ENCODE assay signal across 1 cellular context in genomic region chr11:86740628-86741488, GRCh38.
A peak's percentile ranks its signal among the peaks of the same experiment; 100 is the strongest.
TF ChIP-seq lines count a peak whose summit lies in the region.

No MANE protein-coding gene starts in this region.

TF ChIP-seq in K562, 482 proteins besides CTCF, POLR2A, EP300 and RAD21 (continued from another document and continues in another):
- TF ChIP-seq AFF1 (IDR thresholded peaks at IDR 0.05; ENCODE audit: low read depth in 1 of 2, partially characterized antibody in 2 of 2): peak in 1 of 2 experiments; percentile 28
- peak; percentile 69 for TF ChIP-seq MEF2D (tag; conservative IDR thresholded peaks at IDR 0.05; ENCODE audit: low read depth)
- peak; percentile 80; the same call in 1 of the 2 replicates for TF ChIP-seq MAFG (tag; conservative IDR thresholded peaks at IDR 0.05)
- TF ChIP-seq ZNF592 (IDR thresholded peaks at IDR 0.05): peak; percentile 78; the same call in 1 of the 2 replicates
- TF ChIP-seq BRF1 (IDR thresholded peaks at IDR 0.05; ENCODE audit: borderline replicate concordance, extremely low read depth, insufficient read length): no peak
- TF ChIP-seq ZFX (CRISPR knock-in tag; IDR thresholded peaks at IDR 0.05): peak; percentile 54
- no peak for TF ChIP-seq NELFE (IDR thresholded peaks at IDR 0.05; ENCODE audit: insufficient read depth, insufficient read length)
- TF ChIP-seq PHF20 (IDR thresholded peaks at IDR 0.05; ENCODE audit: partially characterized antibody): no peak
- TF ChIP-seq KLF13 (tag; IDR thresholded peaks at IDR 0.05; ENCODE audit: borderline replicate concordance, low read depth): no peak
- TF ChIP-seq, protein P1, sequence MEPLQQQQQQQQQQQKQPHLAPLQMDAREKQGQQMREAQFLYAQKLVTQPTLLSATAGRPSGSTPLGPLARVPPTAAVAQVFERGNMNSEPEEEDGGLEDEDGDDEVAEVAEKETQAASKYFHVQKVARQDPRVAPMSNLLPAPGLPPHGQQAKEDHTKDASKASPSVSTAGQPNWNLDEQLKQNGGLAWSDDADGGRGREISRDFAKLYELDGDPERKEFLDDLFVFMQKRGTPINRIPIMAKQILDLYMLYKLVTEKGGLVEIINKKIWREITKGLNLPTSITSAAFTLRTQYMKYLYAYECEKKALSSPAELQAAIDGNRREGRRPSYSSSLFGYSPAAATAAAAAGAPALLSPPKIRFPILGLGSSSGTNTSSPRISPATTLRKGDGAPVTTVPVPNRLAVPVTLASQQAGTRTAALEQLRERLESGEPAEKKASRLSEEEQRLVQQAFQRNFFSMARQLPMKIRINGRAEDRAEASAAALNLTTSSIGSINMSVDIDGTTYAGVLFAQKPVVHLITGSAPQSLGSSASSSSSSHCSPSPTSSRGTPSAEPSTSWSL (CRISPR knock-in tag; IDR thresholded peaks at IDR 0.05; ENCODE audit: borderline replicate concordance): no peak
- no peak for TF ChIP-seq ZC3H4 (CRISPR knock-in tag; IDR thresholded peaks at IDR 0.05; ENCODE audit: borderline replicate concordance)
- 0 out of 2 replicates have a peak, but pooled peaks have one; percentile 72 for TF ChIP-seq ZNF584 (CRISPR knock-in tag; IDR thresholded peaks at IDR 0.05; ENCODE audit: low read depth)
- TF ChIP-seq SAFB (IDR thresholded peaks at IDR 0.05; ENCODE audit: borderline replicate concordance, low read depth, low read length): no peak
- TF ChIP-seq EZH2 (IDR thresholded peaks at IDR 0.05; ENCODE audit: borderline replicate concordance, low read depth, low read length): no peak
- TF ChIP-seq ZBTB17 (CRISPR knock-in tag; IDR thresholded peaks at IDR 0.05): peak; percentile 69; the same call in 1 of the 2 replicates
- no peak for TF ChIP-seq PRDM10 (IDR thresholded peaks at IDR 0.05; ENCODE audit: partially characterized antibody)
- peak; percentile 2; the same call in 1 of the 2 replicates for TF ChIP-seq ZEB2 (IDR thresholded peaks at IDR 0.05)
- TF ChIP-seq, protein P2, sequence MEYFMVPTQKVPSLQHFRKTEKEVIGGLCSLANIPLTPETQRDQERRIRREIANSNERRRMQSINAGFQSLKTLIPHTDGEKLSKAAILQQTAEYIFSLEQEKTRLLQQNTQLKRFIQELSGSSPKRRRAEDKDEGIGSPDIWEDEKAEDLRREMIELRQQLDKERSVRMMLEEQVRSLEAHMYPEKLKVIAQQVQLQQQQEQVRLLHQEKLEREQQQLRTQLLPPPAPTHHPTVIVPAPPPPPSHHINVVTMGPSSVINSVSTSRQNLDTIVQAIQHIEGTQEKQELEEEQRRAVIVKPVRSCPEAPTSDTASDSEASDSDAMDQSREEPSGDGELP (CRISPR knock-in tag; IDR thresholded peaks at IDR 0.05; ENCODE audit: borderline replicate concordance): no peak
- TF ChIP-seq BRF2 (IDR thresholded peaks at IDR 0.05; ENCODE audit: borderline replicate concordance, insufficient read depth, insufficient read length): no peak
- peak; percentile 43; the same call in 1 of the 2 replicates for TF ChIP-seq ZNF395 (CRISPR knock-in tag; IDR thresholded peaks at IDR 0.05)
- no peak for TF ChIP-seq RBM39 (optimal IDR thresholded peaks at IDR 0.05; ENCODE audit: low read depth, low read length)
- peak; percentile 85 for TF ChIP-seq DPF2 (IDR thresholded peaks at IDR 0.05)
- no peak for TF ChIP-seq NR2C2 (CRISPR knock-in tag; IDR thresholded peaks at IDR 0.05)
- TF ChIP-seq NR2C2 (tag; IDR thresholded peaks at IDR 0.05): peak; percentile 38; the same call in 1 of the 2 replicates
- peak; percentile 81 for TF ChIP-seq BACH1 (tag; IDR thresholded peaks at IDR 0.05)
- TF ChIP-seq, protein P3, sequence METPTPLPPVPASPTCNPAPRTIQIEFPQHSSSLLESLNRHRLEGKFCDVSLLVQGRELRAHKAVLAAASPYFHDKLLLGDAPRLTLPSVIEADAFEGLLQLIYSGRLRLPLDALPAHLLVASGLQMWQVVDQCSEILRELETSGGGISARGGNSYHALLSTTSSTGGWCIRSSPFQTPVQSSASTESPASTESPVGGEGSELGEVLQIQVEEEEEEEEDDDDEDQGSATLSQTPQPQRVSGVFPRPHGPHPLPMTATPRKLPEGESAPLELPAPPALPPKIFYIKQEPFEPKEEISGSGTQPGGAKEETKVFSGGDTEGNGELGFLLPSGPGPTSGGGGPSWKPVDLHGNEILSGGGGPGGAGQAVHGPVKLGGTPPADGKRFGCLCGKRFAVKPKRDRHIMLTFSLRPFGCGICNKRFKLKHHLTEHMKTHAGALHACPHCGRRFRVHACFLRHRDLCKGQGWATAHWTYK (CRISPR knock-in tag; IDR thresholded peaks at IDR 0.05): peak; percentile 35; the same call in 1 of the 2 replicates
- TF ChIP-seq HES1 (IDR thresholded peaks at IDR 0.05; ENCODE audit: low read depth): no peak
- no peak for TF ChIP-seq KLF1 (tag; IDR thresholded peaks at IDR 0.05)
- no peak for TF ChIP-seq PHB2 (IDR thresholded peaks at IDR 0.05; ENCODE audit: low read depth)
- TF ChIP-seq PTRF (tag; IDR thresholded peaks at IDR 0.05): 0 out of 2 replicates have a peak, but pooled peaks have one; percentile 29
- TF ChIP-seq GTF2A2 (tag; IDR thresholded peaks at IDR 0.05): peak; percentile 61; the same call in 1 of the 2 replicates
- peak; percentile 52; the same call in 1 of the 2 replicates for TF ChIP-seq LCOR (CRISPR knock-in tag; IDR thresholded peaks at IDR 0.05)
- TF ChIP-seq, protein P4, sequence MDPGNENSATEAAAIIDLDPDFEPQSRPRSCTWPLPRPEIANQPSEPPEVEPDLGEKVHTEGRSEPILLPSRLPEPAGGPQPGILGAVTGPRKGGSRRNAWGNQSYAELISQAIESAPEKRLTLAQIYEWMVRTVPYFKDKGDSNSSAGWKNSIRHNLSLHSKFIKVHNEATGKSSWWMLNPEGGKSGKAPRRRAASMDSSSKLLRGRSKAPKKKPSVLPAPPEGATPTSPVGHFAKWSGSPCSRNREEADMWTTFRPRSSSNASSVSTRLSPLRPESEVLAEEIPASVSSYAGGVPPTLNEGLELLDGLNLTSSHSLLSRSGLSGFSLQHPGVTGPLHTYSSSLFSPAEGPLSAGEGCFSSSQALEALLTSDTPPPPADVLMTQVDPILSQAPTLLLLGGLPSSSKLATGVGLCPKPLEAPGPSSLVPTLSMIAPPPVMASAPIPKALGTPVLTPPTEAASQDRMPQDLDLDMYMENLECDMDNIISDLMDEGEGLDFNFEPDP (CRISPR knock-in tag; IDR thresholded peaks at IDR 0.05): no peak
- TF ChIP-seq RB1 (IDR thresholded peaks at IDR 0.05; ENCODE audit: low read depth): no peak
